ENCODE assay signal across 18 cellular contexts in genomic region chr11:18192988-18193387, GRCh38. TPM values are rescaled to one million over a fixed set of nuclear protein-coding genes. Genes with fewer than 3 reads are reported as not detected.
A peak's percentile ranks its signal among the peaks of the same experiment; 100 is the strongest.
DNase-seq lines count a peak whose midpoint lies in the region; ATAC-seq and TF ChIP-seq lines count a peak whose summit lies in the region.
"Had no signal": no experiment of that assay in that cellular context is flagged by ENCODE, and none has a peak within 500 bp of the region (broad histone marks: within the 10 kb centered on the region; RNA-seq: fewer than 3 reads in every experiment).

No MANE protein-coding gene starts in this region.

- peak; percentile 33 for ATAC-seq in activated CD8-positive, alpha-beta memory T cell treated with anti-CD3 and anti-CD28 coated beads, Interleukin-2, amount 10 ng/mL, durations not matched to agents 7 days and 5 days
- peak; percentile 43 for ATAC-seq in stimulated activated effector memory CD8-positive, alpha-beta T cell treated with anti-CD3 and anti-CD28 coated beads, Interleukin-12 subunit alpha, Interleukin-12 subunit beta, amount 100 ng/mL, for 72 hours
- ATAC-seq in GM18519 (IDR thresholded peaks at IDR 0.05; ENCODE audit: low FRiP score, unreplicated experiment) = no peak

- no peak overlapping the region for H3K4me3 Mint-ChIP-seq in activated CD8-positive, alpha-beta memory T cell treated with anti-CD3 and anti-CD28 coated beads, Interleukin-2, amount 10 ng/mL, durations not matched to agents 7 days and 5 days
- no peak overlapping the region for H3K4me3 Mint-ChIP-seq in stimulated activated effector memory CD8-positive, alpha-beta T cell treated with anti-CD3 and anti-CD28 coated beads, Interleukin-12 subunit alpha, Interleukin-12 subunit beta, amount 100 ng/mL, for 72 hours

- no peak for DNase-seq in activated CD8-positive, alpha-beta memory T cell treated with anti-CD3 and anti-CD28 coated beads, Interleukin-2, amount 10 ng/mL, durations not matched to agents 7 days and 5 days
- no peak for DNase-seq in activated CD8-positive, alpha-beta memory T cell treated with anti-CD3 and anti-CD28 coated beads, Interleukin-2, amount 50 U/mL, for 48 hours
- DNase-seq in RPMI8226 (peak; percentile 3), KBM-7 (no peak)
- DNase-seq in stimulated activated effector memory CD8-positive, alpha-beta T cell treated with anti-CD3 and anti-CD28 coated beads, Interleukin-12 subunit alpha, Interleukin-12 subunit beta, amount 100 ng/mL, for 72 hours (ENCODE audit: low spot score in 2 of 2) = no peak
- DNase-seq in stimulated activated CD4-positive, alpha-beta T cell treated with anti-CD3 and anti-CD28 coated beads, Interleukin-12 subunit alpha, Interleukin-12 subunit beta, amount 100 ng/mL, for 4 hours = no peak
- DNase-seq: activated CD4-positive, alpha-beta T cell treated with anti-CD3 and anti-CD28 coated beads for 1 hour; aorta; islet precursor cell; Karpas-422; NCI-H2029; stimulated activated CD4-positive, alpha-beta T cell treated with anti-CD3 and anti-CD28 coated beads, Interleukin-2, amount 100 ng/mL, for 24 hours had no signal

- H3K27ac ChIP-seq in HEK293 (ENCODE audit: extremely low read depth, low read depth, low read length) = no peak overlapping the region

- H3K9me3 ChIP-seq in HEK293 (ENCODE audit: control insufficient read depth, insufficient read depth, low read depth, low read length) = no peaks in the 10 kb centered on the region

- no peak overlapping the region for H3K27ac Mint-ChIP-seq in activated CD8-positive, alpha-beta memory T cell treated with anti-CD3 and anti-CD28 coated beads, Interleukin-2, amount 10 ng/mL, durations not matched to agents 7 days and 5 days
- no peak overlapping the region for H3K27ac Mint-ChIP-seq in stimulated activated effector memory CD8-positive, alpha-beta T cell treated with anti-CD3 and anti-CD28 coated beads, Interleukin-12 subunit alpha, Interleukin-12 subunit beta, amount 100 ng/mL, for 72 hours
- H3K27ac Mint-ChIP-seq: activated T-helper 2 cell treated with anti-CD3 and anti-CD28 coated beads, Interferon-gamma antibody, Interleukin-2, Interleukin-4, amounts not matched to agents 10 μg/mL and 5 μg/mL and 100 μg/mL, durations not matched to agents 14 hours and 24 hours and 36 hours had no signal

- no peaks in the 10 kb centered on the region for H3K9me3 Mint-ChIP-seq in activated CD8-positive, alpha-beta memory T cell treated with anti-CD3 and anti-CD28 coated beads, Interleukin-2, amount 10 ng/mL, durations not matched to agents 7 days and 5 days (ENCODE audit: low read depth)
- no peaks in the 10 kb centered on the region for H3K9me3 Mint-ChIP-seq in stimulated activated effector memory CD8-positive, alpha-beta T cell treated with anti-CD3 and anti-CD28 coated beads, Interleukin-12 subunit alpha, Interleukin-12 subunit beta, amount 100 ng/mL, for 72 hours
- H3K9me3 Mint-ChIP-seq: activated T-helper 2 cell treated with anti-CD3 and anti-CD28 coated beads, Interferon-gamma antibody, Interleukin-2, Interleukin-4, amounts not matched to agents 10 μg/mL and 5 μg/mL and 100 μg/mL, durations not matched to agents 14 hours and 24 hours and 36 hours had no signal

- CTCF ChIA-PET in activated CD8-positive, alpha-beta memory T cell treated with anti-CD3 and anti-CD28 coated beads, Interleukin-2, amount 10 ng/mL, durations not matched to agents 7 days and 5 days (lab: Charles Lee) = no interaction called here
- CTCF ChIA-PET in HEK293 (lab: Yijun Ruan, JAX) = interaction anchor here (0.6 kb wide), 2 partner anchors 13 to 18 kb away, joined by 3 read pairs; no protein-coding TSS in a partner anchor

- no peaks in the 10 kb centered on the region for H3K4me1 ChIP-seq in HEK293 (ENCODE audit: control insufficient read depth, insufficient read depth, low read length)

- H3K4me1 Mint-ChIP-seq in activated CD8-positive, alpha-beta memory T cell treated with anti-CD3 and anti-CD28 coated beads, Interleukin-2, amount 10 ng/mL, durations not matched to agents 7 days and 5 days = no peaks in the 10 kb centered on the region
- no peaks in the 10 kb centered on the region for H3K4me1 Mint-ChIP-seq in stimulated activated effector memory CD8-positive, alpha-beta T cell treated with anti-CD3 and anti-CD28 coated beads, Interleukin-12 subunit alpha, Interleukin-12 subunit beta, amount 100 ng/mL, for 72 hours

- no peak for TF ChIP-seq CTCF in HEK293 (tag by site-specific recombination; IDR thresholded peaks at IDR 0.05)

- no peaks in the 10 kb centered on the region for H3K36me3 Mint-ChIP-seq in activated CD8-positive, alpha-beta memory T cell treated with anti-CD3 and anti-CD28 coated beads, Interleukin-2, amount 10 ng/mL, durations not matched to agents 7 days and 5 days
- H3K36me3 Mint-ChIP-seq in stimulated activated effector memory CD8-positive, alpha-beta T cell treated with anti-CD3 and anti-CD28 coated beads, Interleukin-12 subunit alpha, Interleukin-12 subunit beta, amount 100 ng/mL, for 72 hours = no peaks in the 10 kb centered on the region

- POLR2A ChIA-PET in HEK293 (lab: Yijun Ruan, JAX) = no interaction called here

- H3K27me3 Mint-ChIP-seq in activated CD8-positive, alpha-beta memory T cell treated with anti-CD3 and anti-CD28 coated beads, Interleukin-2, amount 10 ng/mL, durations not matched to agents 7 days and 5 days = peaks cover 36% of the 10 kb centered on the region

- H3K4me3 ChIP-seq in HEK293 (ENCODE audit: low read depth, low read length) = no peak overlapping the region

- in situ Hi-C loops in KBM-7 (cut with MboI; ENCODE audit: low pct_unique_long_range_greater_than_20kb, low sequenced_read_pairs) = no loop called here

- H3K36me3 ChIP-seq in HEK293 (ENCODE audit: control insufficient read depth in 2 of 2, insufficient read depth in 1 of 2, low read length in 2 of 2) = no peaks in the 10 kb centered on the region

TF ChIP-seq in HEK293, 187 proteins besides CTCF, POLR2A, EP300 and RAD21:
- TF ChIP-seq ZIC2 (tag by site-specific recombination; IDR thresholded peaks at IDR 0.05) = 0 out of 2 replicates have a peak, but pooled peaks have one; percentile 12
- TF ChIP-seq SCRT1 (tag by site-specific recombination; IDR thresholded peaks at IDR 0.05; ENCODE audit: borderline replicate concordance) = no peak

RNA-seq across cellular contexts. Expression of gene MRGPRX4, which starts 20.4 kb away (rescaled TPM):
- not detected for total RNA-seq in activated CD8-positive, alpha-beta memory T cell treated with anti-CD3 and anti-CD28 coated beads, Interleukin-2, amount 10 ng/mL, durations not matched to agents 7 days and 5 days
- total RNA-seq: activated T-helper 2 cell treated with anti-CD3 and anti-CD28 coated beads, Interferon-gamma antibody, Interleukin-2, Interleukin-4, amounts not matched to agents 10 μg/mL and 5 μg/mL and 100 μg/mL, durations not matched to agents 14 hours and 24 hours and 36 hours; aorta; myocyte; pulmonary artery endothelial cell had no signal

RNA-seq across cellular contexts. Expression of gene SAA4, which starts 43.6 kb away (rescaled TPM):
- total RNA-seq in activated CD8-positive, alpha-beta memory T cell treated with anti-CD3 and anti-CD28 coated beads, Interleukin-2, amount 10 ng/mL, durations not matched to agents 7 days and 5 days = not detected
- total RNA-seq: activated T-helper 2 cell treated with anti-CD3 and anti-CD28 coated beads, Interferon-gamma antibody, Interleukin-2, Interleukin-4, amounts not matched to agents 10 μg/mL and 5 μg/mL and 100 μg/mL, durations not matched to agents 14 hours and 24 hours and 36 hours; dermis microvascular lymphatic vessel endothelial cell; myocyte; pulmonary artery endothelial cell had no signal

RNA-seq across cellular contexts. Expression of gene SAA2, which starts 55.5 kb away (rescaled TPM):
- total RNA-seq in activated CD8-positive, alpha-beta memory T cell treated with anti-CD3 and anti-CD28 coated beads, Interleukin-2, amount 10 ng/mL, durations not matched to agents 7 days and 5 days = not detected
- total RNA-seq: activated T-helper 2 cell treated with anti-CD3 and anti-CD28 coated beads, Interferon-gamma antibody, Interleukin-2, Interleukin-4, amounts not matched to agents 10 μg/mL and 5 μg/mL and 100 μg/mL, durations not matched to agents 14 hours and 24 hours and 36 hours; dermis microvascular lymphatic vessel endothelial cell; myocyte; pulmonary artery endothelial cell had no signal
